Comparison of ENCODE assay signal across 28 cellular contexts in the genomic region with DNA sequence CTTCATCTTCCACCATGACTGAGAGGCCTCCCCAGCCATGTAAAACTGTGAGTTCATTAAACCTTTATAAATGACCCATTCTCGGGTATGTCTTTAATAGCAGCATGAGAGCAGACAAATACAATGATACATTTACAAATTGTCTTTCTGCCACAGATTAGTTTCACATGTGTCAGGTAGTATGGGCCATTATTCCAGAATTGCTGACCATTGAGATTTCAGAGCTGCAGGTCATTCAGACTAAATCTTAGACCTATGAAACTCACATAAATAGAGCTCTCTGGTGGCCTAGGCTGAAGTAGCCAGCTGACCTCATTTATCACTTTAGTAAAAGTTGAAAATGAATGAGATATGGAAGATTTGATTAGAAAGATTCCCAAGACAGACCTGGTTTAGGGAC.
"Had no signal": no experiment of that assay in that cellular context is flagged by ENCODE, and none has a peak within 500 bp of the region (broad histone marks: within the 10 kb centered on the region; RNA-seq: fewer than 3 reads in every experiment).

No MANE protein-coding gene starts in this region.

- H3K79me2 ChIP-seq: parathyroid adenoma had no signal

- H3K36me3 ChIP-seq: neural progenitor cell, ovary, spleen, suprapubic skin, tibial artery, transverse colon, upper lobe of right lung, uterus had no signal

- H3K4me1 ChIP-seq: parathyroid adenoma, psoas muscle, spleen, suprapubic skin, tibial artery, transverse colon, upper lobe of right lung had no signal

- H3K27ac ChIP-seq: neural progenitor cell, ovary, parathyroid adenoma, psoas muscle, skin epidermis, spleen, suprapubic skin, testis, tibial artery, transverse colon, upper lobe of right lung, uterus had no signal

- H3K27me3 ChIP-seq: neural progenitor cell, ovary, suprapubic skin, testis, tibial artery, transverse colon, upper lobe of right lung, uterus had no signal

- H2AFZ ChIP-seq: neural progenitor cell, parathyroid adenoma had no signal

- H3K9ac ChIP-seq: neural progenitor cell, parathyroid adenoma had no signal

- H3K4me2 ChIP-seq: neural progenitor cell, smooth muscle cell had no signal

- DNase-seq: natural killer cell; occipital lobe; ovary; posterior cingulate gyrus; psoas muscle; right cardiac atrium; spleen; stimulated activated CD4-positive, alpha-beta T cell treated with anti-CD3 and anti-CD28 coated beads, Interleukin-12 subunit alpha, Interleukin-12 subunit beta, amount 100 ng/mL, for 4 hours; stimulated activated CD4-positive, alpha-beta T cell treated with anti-CD3 and anti-CD28 coated beads, Interleukin-1b, Interleukin-23, amount 100 ng/mL, for 48 hours; stimulated activated CD4-positive, alpha-beta T cell treated with anti-CD3 and anti-CD28 coated beads, Interleukin-4, amount 100 ng/mL, for 1 hour; stimulated activated CD4-positive, alpha-beta T cell treated with anti-CD3 and anti-CD28 coated beads, Interleukin-4, amount 100 ng/mL, for 4 hours; stimulated activated CD8-positive, alpha-beta memory T cell treated with anti-CD3 and anti-CD28 coated beads, Interleukin-4, amount 100 ng/mL, for 48 hours; stimulated activated naive CD4-positive, alpha-beta T cell; stimulated activated naive CD8-positive, alpha-beta T cell treated with anti-CD3 and anti-CD28 coated beads, Interleukin-15, amount 100 ng/mL, for 72 hours; stimulated activated naive CD8-positive, alpha-beta T cell treated with anti-CD3 and anti-CD28 coated beads, Interleukin-15, Interleukin-2, amounts not matched to agents 100 U/mL and 50 U/mL, for 24 hours; substantia nigra; testis; tibial artery; transverse colon; upper lobe of right lung; uterus had no signal

- H3K4me3 ChIP-seq: neural progenitor cell, ovary, psoas muscle, skin epidermis, smooth muscle cell, spleen, suprapubic skin, testis, tibial artery, transverse colon, upper lobe of right lung, uterus had no signal

- H3K9me3 ChIP-seq: ovary, psoas muscle, spleen, suprapubic skin, testis, tibial artery, transverse colon, upper lobe of right lung, uterus had no signal

- ATAC-seq: natural killer cell; psoas muscle; right cardiac atrium; sciatic nerve; stimulated activated memory B cell treated with anti-CD40 and anti-IgM and Interleukin-4, amounts not matched to agents 10 μg/mL and 1 μg/mL and 100 μg/mL, for 72 hours; stimulated activated naive CD8-positive, alpha-beta T cell treated with anti-CD3 and anti-CD28 coated beads, Interleukin-15, amount 100 ng/mL, for 72 hours; stimulated activated naive CD8-positive, alpha-beta T cell treated with anti-CD3 and anti-CD28 coated beads, Interleukin-15, Interleukin-2, amounts not matched to agents 100 U/mL and 50 U/mL, for 24 hours; upper lobe of right lung had no signal
